In the genomic region with DNA sequence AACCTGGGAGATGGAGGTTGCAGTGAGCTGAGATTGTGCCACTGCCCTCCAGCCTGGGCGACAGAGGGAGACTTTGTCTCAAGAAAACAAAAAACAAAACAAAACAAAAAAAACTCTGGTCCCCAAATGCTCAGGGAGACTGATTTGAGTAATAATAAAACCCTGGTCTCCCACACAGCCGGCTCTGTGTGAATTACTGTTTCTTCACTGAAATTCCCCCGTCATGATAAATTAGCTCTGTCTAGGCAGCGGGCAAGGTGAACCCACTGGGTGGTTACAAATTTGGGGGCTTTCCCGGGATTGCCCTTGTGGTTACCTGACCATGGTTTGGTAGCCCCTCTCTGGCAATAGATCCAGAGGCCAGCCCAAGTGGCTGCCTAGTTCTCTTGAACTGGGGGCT, we compare ENCODE assay signal across 7 cellular contexts.
A peak's percentile ranks its signal among the peaks of the same experiment; 100 is the strongest.
DNase-seq lines count a peak whose midpoint lies in the region; ATAC-seq and TF ChIP-seq lines count a peak whose summit lies in the region.
"Not testable (repeated sequence)": the region's sequence is repeated elsewhere in the genome, so short reads cannot be mapped to it uniquely, and the experiment has no call there.

No MANE protein-coding gene starts in this region.

- not testable (repeated sequence) for H3K4me3 ChIP-seq in GM12865 (ENCODE audit: low read depth, low read length); smooth muscle cell

- H3K9me3 Mint-ChIP-seq in activated CD8-positive, alpha-beta T cell treated with anti-CD3 and anti-CD28 coated beads for 36 hours = not testable (repeated sequence)

- H3K4me1 Mint-ChIP-seq in activated CD8-positive, alpha-beta T cell treated with anti-CD3 and anti-CD28 coated beads for 36 hours (ENCODE audit: low read depth) = not testable (repeated sequence)

- POLR2A ChIA-PET in activated CD8-positive, alpha-beta T cell treated with anti-CD3 and anti-CD28 coated beads for 36 hours (lab: Charles Lee) = not testable (repeated sequence)

- not testable (repeated sequence) for H3K36me3 ChIP-seq in smooth muscle cell (ENCODE audit: low read depth)

- H3K79me2 ChIP-seq in smooth muscle cell (ENCODE audit: low read depth) = not testable (repeated sequence)

- TF ChIP-seq CTCF in GM12865 (IDR thresholded peaks at IDR 0.05; ENCODE audit: insufficient read depth, low read depth, low read length, missing control alignments) = peak; percentile 8
- not testable (repeated sequence) for TF ChIP-seq CTCF in activated CD8-positive, alpha-beta T cell treated with anti-CD3 and anti-CD28 coated beads for 36 hours (IDR thresholded peaks at IDR 0.05); smooth muscle cell (IDR thresholded peaks at IDR 0.05; ENCODE audit: borderline replicate concordance, insufficient read depth, poor library complexity, severe bottlenecking)

- not testable (repeated sequence) for H3K27me3 ChIP-seq in smooth muscle cell (ENCODE audit: low read depth)

- H2AFZ ChIP-seq in smooth muscle cell (ENCODE audit: low read depth) = not testable (repeated sequence)

- peaks cover 26% of the 10 kb centered on the region for H3K4me1 ChIP-seq in smooth muscle cell (ENCODE audit: low read depth)

- CTCF ChIA-PET in activated CD8-positive, alpha-beta T cell treated with anti-CD3 and anti-CD28 coated beads for 36 hours (lab: Charles Lee) = not testable (repeated sequence)

- not testable (repeated sequence) for H3K27ac Mint-ChIP-seq in activated CD8-positive, alpha-beta T cell treated with anti-CD3 and anti-CD28 coated beads for 36 hours

- intact Hi-C loops in activated CD8-positive, alpha-beta T cell treated with anti-CD3 and anti-CD28 coated beads for 36 hours (cut with micrococcal nuclease) = not testable (repeated sequence)

- not testable (repeated sequence) for H3K9ac ChIP-seq in smooth muscle cell (ENCODE audit: low read depth)

- not testable (repeated sequence) for H4K20me1 ChIP-seq in smooth muscle cell (ENCODE audit: low read depth)

- ATAC-seq in GM18520 (IDR thresholded peaks at IDR 0.05; ENCODE audit: unreplicated experiment) (peak; percentile 50), GM19025 (IDR thresholded peaks at IDR 0.05; ENCODE audit: low read depth, unreplicated experiment) (peak; percentile 46), HG02798 (IDR thresholded peaks at IDR 0.05; ENCODE audit: poor library complexity, unreplicated experiment) (peak; percentile 41), HG03442 (IDR thresholded peaks at IDR 0.05; ENCODE audit: unreplicated experiment) (peak; percentile 52)
- ATAC-seq in activated CD8-positive, alpha-beta T cell treated with anti-CD3 and anti-CD28 coated beads for 36 hours = not testable (repeated sequence)

- not testable (repeated sequence) for H3K27me3 Mint-ChIP-seq in activated CD8-positive, alpha-beta T cell treated with anti-CD3 and anti-CD28 coated beads for 36 hours

- H3K36me3 Mint-ChIP-seq in activated CD8-positive, alpha-beta T cell treated with anti-CD3 and anti-CD28 coated beads for 36 hours (ENCODE audit: low read depth) = not testable (repeated sequence)

- H3K27ac ChIP-seq in smooth muscle cell (ENCODE audit: low read depth) = peak overlapping the region; percentile 95

- peaks cover 15% of the 10 kb centered on the region for H3F3A ChIP-seq in smooth muscle cell (ENCODE audit: low read depth)

- peak; percentile 59 for DNase-seq in GM12865 (ENCODE audit: low read depth)
- peak; percentile 13 for DNase-seq in activated CD8-positive, alpha-beta T cell treated with anti-CD3 and anti-CD28 coated beads for 36 hours
- not testable (repeated sequence) for DNase-seq in smooth muscle cell (lab: John Stamatoyannopoulos, UW; ENCODE audit: unreplicated experiment)

- not testable (repeated sequence) for H3K9me3 ChIP-seq in smooth muscle cell (replicated peaks; ENCODE audit: low read depth)

- WGBS in smooth muscle cell (ENCODE audit: low lambda C conversion rate) = 94% methylated on average over 5 of the region's 5 CpGs

- H3K4me3 Mint-ChIP-seq in activated CD8-positive, alpha-beta T cell treated with anti-CD3 and anti-CD28 coated beads for 36 hours = not testable (repeated sequence)

- not testable (repeated sequence) for H3K4me2 ChIP-seq in smooth muscle cell
